ENCODE assay signal across 13 cellular contexts in genomic region chr6:36590237-36590636, GRCh38.
DNase-seq lines count a peak whose midpoint lies in the region; TF ChIP-seq lines count a peak whose summit lies in the region.
"Had no signal": no experiment of that assay in that cellular context is flagged by ENCODE, and none has a peak within 500 bp of the region (broad histone marks: within the 10 kb centered on the region; RNA-seq: fewer than 3 reads in every experiment).

No MANE protein-coding gene starts in this region.

- H3K9me3 Mint-ChIP-seq in T-helper 2 cell treated with Interferon-gamma antibody and Interleukin-4, amounts not matched to agents 5 μg/mL and 100 μg/mL, for 36 hours = no peaks in the 10 kb centered on the region

- TF ChIP-seq CTCF in astrocyte of the spinal cord (IDR thresholded peaks at IDR 0.05; ENCODE audit: low read depth, low read length) = peak; percentile 1

- H3K4me1 Mint-ChIP-seq in T-helper 2 cell treated with Interferon-gamma antibody and Interleukin-4, amounts not matched to agents 5 μg/mL and 100 μg/mL, for 36 hours (ENCODE audit: low read depth) = peaks cover 10% of the 10 kb centered on the region

- in situ Hi-C loops in ACHN (cut with HindIII; ENCODE audit: low pct_ligation_motif_present, low pct_unique_long_range_greater_than_20kb, low sequenced_read_pairs) (no loop called here), astrocyte of the spinal cord (cut with HindIII; ENCODE audit: low sequenced_read_pairs) (no loop called here)

- peak; percentile 51 for DNase-seq in ACHN
- peak; percentile 86 for DNase-seq in HPDE6-E6E7 (ENCODE audit: extremely low spot score)
- peak; percentile 75 for DNase-seq in astrocyte of the spinal cord (ENCODE audit: low read depth, low spot score)
- peak; percentile 40 for DNase-seq in iPS-NIHi11 (ENCODE audit: low spot score)
- no peak for DNase-seq in T-helper 2 cell treated with Interferon-gamma antibody and Interleukin-4, amounts not matched to agents 5 μg/mL and 100 μg/mL, for 36 hours (ENCODE audit: low spot score)
- no peak for DNase-seq in SIG-M5 (lab: John Stamatoyannopoulos, UW)
- no peak for DNase-seq in SIG-M5 treated with dmso at 0.1 percent for 504 hours (lab: John Stamatoyannopoulos, UW; ENCODE audit: unreplicated experiment)
- DNase-seq in NCI-H345 treated with DMSO at 0.1 percent for 48 hours (lab: John Stamatoyannopoulos, UW; ENCODE audit: unreplicated experiment) = no peak
- DNase-seq: activated gamma-delta T cell; effector memory CD4-positive, alpha-beta T cell; NCI-H1694 had no signal

- H3K36me3 Mint-ChIP-seq in T-helper 2 cell treated with Interferon-gamma antibody and Interleukin-4, amounts not matched to agents 5 μg/mL and 100 μg/mL, for 36 hours (ENCODE audit: low read depth) = peaks cover 10% of the 10 kb centered on the region

- no peak overlapping the region for H3K4me3 Mint-ChIP-seq in T-helper 2 cell treated with Interferon-gamma antibody and Interleukin-4, amounts not matched to agents 5 μg/mL and 100 μg/mL, for 36 hours

- H3K4me3 ChIP-seq in astrocyte of the spinal cord (ENCODE audit: low read depth, low read length) = no peak overlapping the region
- H3K4me3 ChIP-seq: pancreas, testis had no signal

- H3K27ac Mint-ChIP-seq in T-helper 2 cell treated with Interferon-gamma antibody and Interleukin-4, amounts not matched to agents 5 μg/mL and 100 μg/mL, for 36 hours = no peak overlapping the region

- H3K27me3 Mint-ChIP-seq in T-helper 2 cell treated with Interferon-gamma antibody and Interleukin-4, amounts not matched to agents 5 μg/mL and 100 μg/mL, for 36 hours (ENCODE audit: low read depth) = peaks cover 2% of the 10 kb centered on the region

Comparison
In these comparisons a context has a peak if more than half of its experiments do, and no peak if none do; other contexts are left out.
1. DNase-seq: peak in ACHN (single experiment), HPDE6-E6E7 (single experiment), astrocyte of the spinal cord (single experiment) and iPS-NIHi11 (single experiment); none in T-helper 2 cell treated with Interferon-gamma antibody and Interleukin-4, amounts not matched to agents 5 μg/mL and 100 μg/mL, for 36 hours (single experiment), SIG-M5 (single experiment), SIG-M5 treated with dmso at 0.1 percent for 504 hours (single experiment) and NCI-H345 treated with DMSO at 0.1 percent for 48 hours (single experiment).